Comparison of ENCODE assay signal across 14 cellular contexts in the genomic region with DNA sequence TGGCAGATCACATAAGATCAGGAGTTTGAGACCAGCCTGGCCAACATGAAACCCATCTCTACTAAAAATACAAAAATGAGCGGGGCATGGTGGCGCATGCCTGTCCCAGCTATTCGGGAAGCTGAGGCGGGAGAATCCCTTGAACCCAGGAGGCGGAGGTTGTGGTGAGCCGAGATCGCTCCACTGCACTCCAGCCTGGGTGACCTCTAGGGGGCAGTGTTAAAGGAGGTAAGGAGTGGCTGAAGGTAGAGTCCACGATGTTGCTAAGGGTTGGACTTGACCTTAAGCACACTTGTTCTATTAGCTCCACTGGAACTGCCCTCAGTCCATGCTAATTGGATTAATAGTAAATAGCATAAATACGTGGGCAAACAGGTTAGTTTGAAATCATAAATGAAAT.
DNase-seq lines count a peak whose midpoint lies in the region; TF ChIP-seq lines count a peak whose summit lies in the region.
"Had no signal": no experiment of that assay in that cellular context is flagged by ENCODE, and none has a peak within 500 bp of the region (broad histone marks: within the 10 kb centered on the region; RNA-seq: fewer than 3 reads in every experiment).

No MANE protein-coding gene starts in this region.

- H3K27me3 ChIP-seq in H7 (ENCODE audit: control insufficient read depth, insufficient read depth, low read length) (peaks cover 1% of the 10 kb centered on the region; the same call in 1 of the 2 replicates), neural progenitor cell (no peaks in the 10 kb centered on the region)

- H2AFZ ChIP-seq in neural progenitor cell (replicated peaks) = no peak overlapping the region

- H3K27ac Mint-ChIP-seq in activated CD4-positive, alpha-beta memory T cell treated with anti-CD3 and anti-CD28 coated beads for 36 hours = no peak overlapping the region
- H3K27ac Mint-ChIP-seq in activated CD4-positive, alpha-beta memory T cell treated with anti-CD3 and anti-CD28 coated beads, Interleukin-2, amount 10 ng/mL, durations not matched to agents 7 days and 5 days = no peak overlapping the region
- no peak overlapping the region for H3K27ac Mint-ChIP-seq in activated CD4-positive, alpha-beta T cell treated with anti-CD3 and anti-CD28 coated beads, Interleukin-2, amount 10 ng/mL, durations not matched to agents 7 days and 5 days
- no peak overlapping the region for H3K27ac Mint-ChIP-seq in neural progenitor cell
- H3K27ac Mint-ChIP-seq: activated B cell treated with CpG ODN at 0.5 μM for 24 hours; CD8-positive, alpha-beta memory T cell had no signal

- TF ChIP-seq CTCF in neural progenitor cell (IDR thresholded peaks at IDR 0.05) = peak; percentile 64

- CTCF ChIA-PET in activated CD4-positive, alpha-beta memory T cell treated with anti-CD3 and anti-CD28 coated beads for 36 hours (lab: Charles Lee) = interaction anchor here (1.0 to 1.4 kb wide), 4 partner anchors 11 to 234 kb away, joined by 3 to 5 read pairs (median 4); no protein-coding TSS in a partner anchor
- CTCF ChIA-PET in activated CD4-positive, alpha-beta memory T cell treated with anti-CD3 and anti-CD28 coated beads, Interleukin-2, amount 10 ng/mL, durations not matched to agents 7 days and 5 days (lab: Charles Lee) = no interaction called here
- CTCF ChIA-PET in activated CD4-positive, alpha-beta T cell treated with anti-CD3 and anti-CD28 coated beads, Interleukin-2, amount 10 ng/mL, durations not matched to agents 7 days and 5 days (lab: Charles Lee) = no interaction called here

- no peaks in the 10 kb centered on the region for H3F3A ChIP-seq in neural progenitor cell (ENCODE audit: low read depth)

- peak; percentile 33 for DNase-seq in activated CD4-positive, alpha-beta memory T cell treated with anti-CD3 and anti-CD28 coated beads for 36 hours
- DNase-seq in activated CD4-positive, alpha-beta memory T cell treated with anti-CD3 and anti-CD28 coated beads, Interleukin-2, amount 10 ng/mL, durations not matched to agents 7 days and 5 days = no peak
- DNase-seq in H7 (peak; percentile 59), neural progenitor cell (ENCODE audit: low spot score) (peak; percentile 31), amygdala (lab: John Stamatoyannopoulos, UW) (no peak), NCI-H2227 treated with DMSO at 0.1 percent for 48 hours (lab: John Stamatoyannopoulos, UW) (no peak), SK-N-DZ (ENCODE audit: low spot score) (no peak)
- DNase-seq in activated CD4-positive, alpha-beta T cell treated with anti-CD3 and anti-CD28 coated beads, Interleukin-2, amount 10 ng/mL, durations not matched to agents 7 days and 5 days = peak; percentile 9
- DNase-seq: activated B cell treated with CpG ODN at 0.5 μM for 24 hours; CD8-positive, alpha-beta memory T cell; left colon; NCI-H226; spleen had no signal

- no peak overlapping the region for H3K4me3 Mint-ChIP-seq in activated CD4-positive, alpha-beta memory T cell treated with anti-CD3 and anti-CD28 coated beads for 36 hours
- no peak overlapping the region for H3K4me3 Mint-ChIP-seq in activated CD4-positive, alpha-beta memory T cell treated with anti-CD3 and anti-CD28 coated beads, Interleukin-2, amount 10 ng/mL, durations not matched to agents 7 days and 5 days
- no peak overlapping the region for H3K4me3 Mint-ChIP-seq in activated CD4-positive, alpha-beta T cell treated with anti-CD3 and anti-CD28 coated beads, Interleukin-2, amount 10 ng/mL, durations not matched to agents 7 days and 5 days
- no peak overlapping the region for H3K4me3 Mint-ChIP-seq in neural progenitor cell
- H3K4me3 Mint-ChIP-seq: activated B cell treated with CpG ODN at 0.5 μM for 24 hours; CD8-positive, alpha-beta memory T cell had no signal

- H3K27me3 Mint-ChIP-seq in activated CD4-positive, alpha-beta memory T cell treated with anti-CD3 and anti-CD28 coated beads for 36 hours = peaks cover 9% of the 10 kb centered on the region
- peaks cover 7% of the 10 kb centered on the region for H3K27me3 Mint-ChIP-seq in activated CD4-positive, alpha-beta memory T cell treated with anti-CD3 and anti-CD28 coated beads, Interleukin-2, amount 10 ng/mL, durations not matched to agents 7 days and 5 days
- H3K27me3 Mint-ChIP-seq in activated CD4-positive, alpha-beta T cell treated with anti-CD3 and anti-CD28 coated beads, Interleukin-2, amount 10 ng/mL, durations not matched to agents 7 days and 5 days = peaks cover 18% of the 10 kb centered on the region
- peaks cover 12% of the 10 kb centered on the region for H3K27me3 Mint-ChIP-seq in neural progenitor cell (ENCODE audit: insufficient read depth, low read depth)

- H3K27ac ChIP-seq in neural progenitor cell = no peak overlapping the region
- H3K27ac ChIP-seq: coronary artery, spleen had no signal

- H3K9ac ChIP-seq in neural progenitor cell = no peak overlapping the region

- intact Hi-C loops in activated CD4-positive, alpha-beta memory T cell treated with anti-CD3 and anti-CD28 coated beads for 36 hours (cut with micrococcal nuclease) = loop anchor here (2.0 kb wide), 1 partner anchor 41 kb away; no protein-coding TSS in a partner anchor

- H3K4me1 Mint-ChIP-seq in activated CD4-positive, alpha-beta memory T cell treated with anti-CD3 and anti-CD28 coated beads for 36 hours (ENCODE audit: low read depth) = no peaks in the 10 kb centered on the region
- H3K4me1 Mint-ChIP-seq in activated CD4-positive, alpha-beta memory T cell treated with anti-CD3 and anti-CD28 coated beads, Interleukin-2, amount 10 ng/mL, durations not matched to agents 7 days and 5 days = no peaks in the 10 kb centered on the region
- H3K4me1 Mint-ChIP-seq in activated CD4-positive, alpha-beta T cell treated with anti-CD3 and anti-CD28 coated beads, Interleukin-2, amount 10 ng/mL, durations not matched to agents 7 days and 5 days = no peaks in the 10 kb centered on the region
- H3K4me1 Mint-ChIP-seq in neural progenitor cell = no peaks in the 10 kb centered on the region
- H3K4me1 Mint-ChIP-seq: activated B cell treated with CpG ODN at 0.5 μM for 24 hours; CD8-positive, alpha-beta memory T cell had no signal

- POLR2A ChIA-PET in activated CD4-positive, alpha-beta memory T cell treated with anti-CD3 and anti-CD28 coated beads for 36 hours (lab: Charles Lee) = no interaction called here
- POLR2A ChIA-PET in activated CD4-positive, alpha-beta memory T cell treated with anti-CD3 and anti-CD28 coated beads, Interleukin-2, amount 10 ng/mL, durations not matched to agents 7 days and 5 days (lab: Charles Lee) = no interaction called here
- POLR2A ChIA-PET in activated CD4-positive, alpha-beta T cell treated with anti-CD3 and anti-CD28 coated beads, Interleukin-2, amount 10 ng/mL, durations not matched to agents 7 days and 5 days (lab: Charles Lee) = no interaction called here

- no peaks in the 10 kb centered on the region for H3K4me1 ChIP-seq in neural progenitor cell
- H3K4me1 ChIP-seq: spleen had no signal

- H3K4me3 ChIP-seq in H7 (ENCODE audit: insufficient read depth, low read depth, low read length) (no peak overlapping the region), neural progenitor cell (no peak overlapping the region)
- H3K4me3 ChIP-seq: coronary artery, spleen had no signal

- H3K79me2 ChIP-seq in neural progenitor cell (ENCODE audit: low read depth) = no peaks in the 10 kb centered on the region

- H3K9me3 Mint-ChIP-seq in activated CD4-positive, alpha-beta memory T cell treated with anti-CD3 and anti-CD28 coated beads for 36 hours = no peaks in the 10 kb centered on the region
- H3K9me3 Mint-ChIP-seq in activated CD4-positive, alpha-beta memory T cell treated with anti-CD3 and anti-CD28 coated beads, Interleukin-2, amount 10 ng/mL, durations not matched to agents 7 days and 5 days = no peaks in the 10 kb centered on the region
- H3K9me3 Mint-ChIP-seq in activated CD4-positive, alpha-beta T cell treated with anti-CD3 and anti-CD28 coated beads, Interleukin-2, amount 10 ng/mL, durations not matched to agents 7 days and 5 days = no peaks in the 10 kb centered on the region
- no peaks in the 10 kb centered on the region for H3K9me3 Mint-ChIP-seq in neural progenitor cell

- H3K4me2 ChIP-seq in neural progenitor cell = no peak overlapping the region

- H3K9me3 ChIP-seq in neural progenitor cell (ENCODE audit: low read depth) = no peaks in the 10 kb centered on the region
- H3K9me3 ChIP-seq: spleen had no signal

- H3K36me3 ChIP-seq in H7 (replicated peaks; ENCODE audit: control insufficient read depth, insufficient read depth, low read length) (no peaks in the 10 kb centered on the region), neural progenitor cell (no peaks in the 10 kb centered on the region)
- H3K36me3 ChIP-seq: spleen had no signal

- H4K20me1 ChIP-seq in neural progenitor cell (ENCODE audit: low read depth) = no peaks in the 10 kb centered on the region

- H3K36me3 Mint-ChIP-seq in activated CD4-positive, alpha-beta memory T cell treated with anti-CD3 and anti-CD28 coated beads for 36 hours = no peaks in the 10 kb centered on the region
- no peaks in the 10 kb centered on the region for H3K36me3 Mint-ChIP-seq in activated CD4-positive, alpha-beta memory T cell treated with anti-CD3 and anti-CD28 coated beads, Interleukin-2, amount 10 ng/mL, durations not matched to agents 7 days and 5 days (ENCODE audit: low read depth)
- no peaks in the 10 kb centered on the region for H3K36me3 Mint-ChIP-seq in activated CD4-positive, alpha-beta T cell treated with anti-CD3 and anti-CD28 coated beads, Interleukin-2, amount 10 ng/mL, durations not matched to agents 7 days and 5 days (ENCODE audit: low read depth)
- H3K36me3 Mint-ChIP-seq in neural progenitor cell = no peaks in the 10 kb centered on the region
- H3K36me3 Mint-ChIP-seq: CD8-positive, alpha-beta memory T cell had no signal

Comparison
In these comparisons a context has a peak if more than half of its experiments do, and no peak if none do; other contexts are left out.
1. DNase-seq: peak in activated CD4-positive, alpha-beta memory T cell treated with anti-CD3 and anti-CD28 coated beads for 36 hours (single experiment), H7 (single experiment), activated CD4-positive, alpha-beta T cell treated with anti-CD3 and anti-CD28 coated beads, Interleukin-2, amount 10 ng/mL, durations not matched to agents 7 days and 5 days (single experiment) and neural progenitor cell (single experiment); none in activated CD4-positive, alpha-beta memory T cell treated with anti-CD3 and anti-CD28 coated beads, Interleukin-2, amount 10 ng/mL, durations not matched to agents 7 days and 5 days (single experiment), amygdala (0 of 56), NCI-H2227 treated with DMSO at 0.1 percent for 48 hours (single experiment) and SK-N-DZ (single experiment).